ENCODE assay signal across 1 cellular context in the genomic region with DNA sequence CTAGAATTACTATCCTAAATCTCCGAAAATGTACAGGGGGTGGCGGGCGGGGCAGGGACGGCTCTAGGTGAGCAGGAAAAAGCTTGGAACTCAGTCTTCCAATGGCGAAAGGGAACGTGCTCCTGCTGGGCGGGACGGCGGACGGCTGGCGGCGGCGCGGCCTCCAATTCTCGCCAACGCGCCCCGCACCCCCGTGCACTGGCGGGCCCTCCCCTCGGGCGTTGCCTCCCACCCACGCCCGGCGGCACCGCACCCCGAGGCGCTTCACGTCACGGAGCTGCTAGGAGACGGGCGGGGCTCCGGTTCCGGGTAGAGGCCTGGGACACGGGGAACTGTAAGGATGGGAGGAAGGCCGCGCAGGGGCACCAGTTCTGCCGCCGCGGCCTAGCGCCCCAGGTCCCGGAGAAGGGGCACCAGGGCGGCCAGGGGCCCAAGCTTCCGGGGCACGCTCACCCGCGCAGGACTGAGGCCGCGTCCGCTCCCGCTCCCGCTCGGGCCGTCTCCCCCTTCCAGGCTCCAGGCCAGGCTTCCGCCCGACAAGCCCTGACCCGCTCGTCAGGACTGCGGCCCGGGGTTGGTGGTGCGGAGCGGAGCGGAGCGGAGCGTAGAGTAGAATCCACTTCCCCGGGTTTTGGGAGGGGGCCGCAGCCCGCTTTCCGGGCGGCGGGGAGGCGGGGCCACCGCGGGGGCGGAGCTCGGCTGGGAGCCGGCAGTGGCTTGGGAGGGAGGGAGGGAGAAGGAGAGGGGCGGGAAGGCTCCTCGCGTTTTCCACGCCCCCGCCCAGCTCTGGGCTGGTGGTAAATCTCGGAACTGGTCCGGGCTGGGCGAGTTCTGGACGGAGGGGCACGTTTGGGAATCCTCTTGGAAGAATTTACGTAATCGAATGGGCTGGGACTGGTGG.
A peak's percentile ranks its signal among the peaks of the same experiment; 100 is the strongest.
TF ChIP-seq lines count a peak whose summit lies in the region.

Gene DDX59 (minus strand): TSS at position 594 of the 901 bp plus-strand sequence. CDS start 3,167 bp downstream, outside the sequence.

TF ChIP-seq in HepG2, 621 proteins besides CTCF, POLR2A, EP300 and RAD21 (continued from another document and continues in another):
- TF ChIP-seq TRAFD1 (CRISPR knock-in tag; IDR thresholded peaks at IDR 0.05; ENCODE audit: borderline replicate concordance) (no peak), ZNF549 (CRISPR knock-in tag; IDR thresholded peaks at IDR 0.05) (no peak), TAF1 (CRISPR knock-in tag; IDR thresholded peaks at IDR 0.05) (peak; percentile 86), ZNF788 (CRISPR knock-in tag; IDR thresholded peaks at IDR 0.05; ENCODE audit: borderline replicate concordance) (peak; percentile 63; the same call in 1 of the 2 replicates), KLF13 (CRISPR knock-in tag; IDR thresholded peaks at IDR 0.05) (no peak), ZNF30 (CRISPR knock-in tag; IDR thresholded peaks at IDR 0.05) (0 out of 2 replicates have a peak, but pooled peaks have one; percentile 38), ZBTB38 (CRISPR knock-in tag; IDR thresholded peaks at IDR 0.05) (peak; percentile 36; the same call in 1 of the 2 replicates), BRCA1 (CRISPR knock-in tag; IDR thresholded peaks at IDR 0.05) (no peak), ZNF713 (CRISPR knock-in tag; IDR thresholded peaks at IDR 0.05) (no peak), RAD51 (IDR thresholded peaks at IDR 0.05; ENCODE audit: borderline replicate concordance) (no peak), ZNF687 (CRISPR knock-in tag; IDR thresholded peaks at IDR 0.05) (peak; percentile 91), RXRA (CRISPR knock-in tag; IDR thresholded peaks at IDR 0.05) (peak; percentile 40; the same call in 1 of the 2 replicates), GLI4 (CRISPR knock-in tag; IDR thresholded peaks at IDR 0.05; ENCODE audit: borderline replicate concordance) (peak; percentile 69; the same call in 1 of the 2 replicates), SPEN (CRISPR knock-in tag; IDR thresholded peaks at IDR 0.05; ENCODE audit: low read depth) (peak; percentile 93), TRIM22 (IDR thresholded peaks at IDR 0.05) (no peak), ZNF20 (CRISPR knock-in tag; IDR thresholded peaks at IDR 0.05) (no peak), ZNF382 (CRISPR knock-in tag; IDR thresholded peaks at IDR 0.05; ENCODE audit: borderline replicate concordance) (no peak), MBD4 (IDR thresholded peaks at IDR 0.05; ENCODE audit: borderline replicate concordance, low read length) (no peak), ZFY (CRISPR knock-in tag; IDR thresholded peaks at IDR 0.05) (peak; percentile 99), THRA (CRISPR knock-in tag; IDR thresholded peaks at IDR 0.05; ENCODE audit: borderline replicate concordance) (peak; percentile 74), SIN3A (IDR thresholded peaks at IDR 0.05; ENCODE audit: borderline replicate concordance, low read depth, low read length) (peak; percentile 60; the same call in 1 of the 2 replicates), ZBTB21 (CRISPR knock-in tag; IDR thresholded peaks at IDR 0.05) (0 out of 2 replicates have a peak, but pooled peaks have one; percentile 35), ZNF263 (CRISPR knock-in tag; IDR thresholded peaks at IDR 0.05) (0 out of 2 replicates have a peak, but pooled peaks have one; percentile 35), ZFAT (CRISPR knock-in tag; conservative IDR thresholded peaks at IDR 0.05) (0 out of 2 replicates have a peak, but pooled peaks have one; percentile 29), PRPF4 (IDR thresholded peaks at IDR 0.05; ENCODE audit: low read depth, low read length, poor library complexity, severe bottlenecking) (no peak), ATF7 (IDR thresholded peaks at IDR 0.05) (no peak), ATF7 (CRISPR knock-in tag; IDR thresholded peaks at IDR 0.05) (peak; percentile 53; the same call in 1 of the 2 replicates), AHR (CRISPR knock-in tag; IDR thresholded peaks at IDR 0.05) (peak; percentile 77; the same call in 1 of the 2 replicates), ZNF678 (CRISPR knock-in tag; IDR thresholded peaks at IDR 0.05) (peak; percentile 94), SMARCC2 (IDR thresholded peaks at IDR 0.05) (no peak), TMF1 (CRISPR knock-in tag; IDR thresholded peaks at IDR 0.05; ENCODE audit: low read depth) (peak; percentile 74), ZSCAN25 (CRISPR knock-in tag; IDR thresholded peaks at IDR 0.05) (peak; percentile 73; the same call in 1 of the 2 replicates), FOXO1 (CRISPR knock-in tag; IDR thresholded peaks at IDR 0.05) (no peak; the same call in 1 of the 2 replicates)
- TF ChIP-seq, protein P1, sequence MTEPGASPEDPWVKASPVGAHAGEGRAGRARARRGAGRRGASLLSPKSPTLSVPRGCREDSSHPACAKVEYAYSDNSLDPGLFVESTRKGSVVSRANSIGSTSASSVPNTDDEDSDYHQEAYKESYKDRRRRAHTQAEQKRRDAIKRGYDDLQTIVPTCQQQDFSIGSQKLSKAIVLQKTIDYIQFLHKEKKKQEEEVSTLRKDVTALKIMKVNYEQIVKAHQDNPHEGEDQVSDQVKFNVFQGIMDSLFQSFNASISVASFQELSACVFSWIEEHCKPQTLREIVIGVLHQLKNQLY (CRISPR knock-in tag; IDR thresholded peaks at IDR 0.05): peak; percentile 49; the same call in 1 of the 2 replicates
- TF ChIP-seq, protein P2, sequence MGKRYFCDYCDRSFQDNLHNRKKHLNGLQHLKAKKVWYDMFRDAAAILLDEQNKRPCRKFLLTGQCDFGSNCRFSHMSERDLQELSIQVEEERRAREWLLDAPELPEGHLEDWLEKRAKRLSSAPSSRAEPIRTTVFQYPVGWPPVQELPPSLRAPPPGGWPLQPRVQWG (CRISPR knock-in tag; IDR thresholded peaks at IDR 0.05; ENCODE audit: borderline replicate concordance, low read depth): no peak
- TF ChIP-seq, protein P3, sequence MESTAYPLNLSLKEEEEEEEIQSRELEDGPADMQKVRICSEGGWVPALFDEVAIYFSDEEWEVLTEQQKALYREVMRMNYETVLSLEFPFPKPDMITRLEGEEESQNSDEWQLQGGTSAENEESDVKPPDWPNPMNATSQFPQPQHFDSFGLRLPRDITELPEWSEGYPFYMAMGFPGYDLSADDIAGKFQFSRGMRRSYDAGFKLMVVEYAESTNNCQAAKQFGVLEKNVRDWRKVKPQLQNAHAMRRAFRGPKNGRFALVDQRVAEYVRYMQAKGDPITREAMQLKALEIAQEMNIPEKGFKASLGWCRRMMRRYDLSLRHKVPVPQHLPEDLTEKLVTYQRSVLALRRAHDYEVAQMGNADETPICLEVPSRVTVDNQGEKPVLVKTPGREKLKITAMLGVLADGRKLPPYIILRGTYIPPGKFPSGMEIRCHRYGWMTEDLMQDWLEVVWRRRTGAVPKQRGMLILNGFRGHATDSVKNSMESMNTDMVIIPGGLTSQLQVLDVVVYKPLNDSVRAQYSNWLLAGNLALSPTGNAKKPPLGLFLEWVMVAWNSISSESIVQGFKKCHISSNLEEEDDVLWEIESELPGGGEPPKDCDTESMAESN (CRISPR knock-in tag; conservative IDR thresholded peaks at IDR 0.05): peak; percentile 59; the same call in 1 of the 2 replicates
- TF ChIP-seq, protein P4, sequence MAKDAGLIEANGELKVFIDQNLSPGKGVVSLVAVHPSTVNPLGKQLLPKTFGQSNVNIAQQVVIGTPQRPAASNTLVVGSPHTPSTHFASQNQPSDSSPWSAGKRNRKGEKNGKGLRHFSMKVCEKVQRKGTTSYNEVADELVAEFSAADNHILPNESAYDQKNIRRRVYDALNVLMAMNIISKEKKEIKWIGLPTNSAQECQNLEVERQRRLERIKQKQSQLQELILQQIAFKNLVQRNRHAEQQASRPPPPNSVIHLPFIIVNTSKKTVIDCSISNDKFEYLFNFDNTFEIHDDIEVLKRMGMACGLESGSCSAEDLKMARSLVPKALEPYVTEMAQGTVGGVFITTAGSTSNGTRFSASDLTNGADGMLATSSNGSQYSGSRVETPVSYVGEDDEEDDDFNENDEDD (CRISPR knock-in tag; IDR thresholded peaks at IDR 0.05; ENCODE audit: borderline replicate concordance): peak; percentile 61; the same call in 1 of the 2 replicates
- TF ChIP-seq, protein P5, sequence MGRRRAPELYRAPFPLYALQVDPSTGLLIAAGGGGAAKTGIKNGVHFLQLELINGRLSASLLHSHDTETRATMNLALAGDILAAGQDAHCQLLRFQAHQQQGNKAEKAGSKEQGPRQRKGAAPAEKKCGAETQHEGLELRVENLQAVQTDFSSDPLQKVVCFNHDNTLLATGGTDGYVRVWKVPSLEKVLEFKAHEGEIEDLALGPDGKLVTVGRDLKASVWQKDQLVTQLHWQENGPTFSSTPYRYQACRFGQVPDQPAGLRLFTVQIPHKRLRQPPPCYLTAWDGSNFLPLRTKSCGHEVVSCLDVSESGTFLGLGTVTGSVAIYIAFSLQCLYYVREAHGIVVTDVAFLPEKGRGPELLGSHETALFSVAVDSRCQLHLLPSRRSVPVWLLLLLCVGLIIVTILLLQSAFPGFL (CRISPR knock-in tag; IDR thresholded peaks at IDR 0.05): no peak
- TF ChIP-seq, protein P6, sequence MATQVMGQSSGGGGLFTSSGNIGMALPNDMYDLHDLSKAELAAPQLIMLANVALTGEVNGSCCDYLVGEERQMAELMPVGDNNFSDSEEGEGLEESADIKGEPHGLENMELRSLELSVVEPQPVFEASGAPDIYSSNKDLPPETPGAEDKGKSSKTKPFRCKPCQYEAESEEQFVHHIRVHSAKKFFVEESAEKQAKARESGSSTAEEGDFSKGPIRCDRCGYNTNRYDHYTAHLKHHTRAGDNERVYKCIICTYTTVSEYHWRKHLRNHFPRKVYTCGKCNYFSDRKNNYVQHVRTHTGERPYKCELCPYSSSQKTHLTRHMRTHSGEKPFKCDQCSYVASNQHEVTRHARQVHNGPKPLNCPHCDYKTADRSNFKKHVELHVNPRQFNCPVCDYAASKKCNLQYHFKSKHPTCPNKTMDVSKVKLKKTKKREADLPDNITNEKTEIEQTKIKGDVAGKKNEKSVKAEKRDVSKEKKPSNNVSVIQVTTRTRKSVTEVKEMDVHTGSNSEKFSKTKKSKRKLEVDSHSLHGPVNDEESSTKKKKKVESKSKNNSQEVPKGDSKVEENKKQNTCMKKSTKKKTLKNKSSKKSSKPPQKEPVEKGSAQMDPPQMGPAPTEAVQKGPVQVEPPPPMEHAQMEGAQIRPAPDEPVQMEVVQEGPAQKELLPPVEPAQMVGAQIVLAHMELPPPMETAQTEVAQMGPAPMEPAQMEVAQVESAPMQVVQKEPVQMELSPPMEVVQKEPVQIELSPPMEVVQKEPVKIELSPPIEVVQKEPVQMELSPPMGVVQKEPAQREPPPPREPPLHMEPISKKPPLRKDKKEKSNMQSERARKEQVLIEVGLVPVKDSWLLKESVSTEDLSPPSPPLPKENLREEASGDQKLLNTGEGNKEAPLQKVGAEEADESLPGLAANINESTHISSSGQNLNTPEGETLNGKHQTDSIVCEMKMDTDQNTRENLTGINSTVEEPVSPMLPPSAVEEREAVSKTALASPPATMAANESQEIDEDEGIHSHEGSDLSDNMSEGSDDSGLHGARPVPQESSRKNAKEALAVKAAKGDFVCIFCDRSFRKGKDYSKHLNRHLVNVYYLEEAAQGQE (IDR thresholded peaks at IDR 0.05; ENCODE audit: borderline replicate concordance in 1 of 2, low read depth in 1 of 2, low read length in 2 of 2): no peak
